In genomic region chr1:246954126-246954525, GRCh38 we compare ENCODE assay signal across 25 cellular contexts. TPM values are rescaled to one million over a fixed set of nuclear protein-coding genes. Genes with fewer than 3 reads are reported as not detected.
DNase-seq lines count a peak whose midpoint lies in the region; ATAC-seq, FAIRE-seq and TF ChIP-seq lines count a peak whose summit lies in the region.
"Had no signal": no experiment of that assay in that cellular context is flagged by ENCODE, and none has a peak within 500 bp of the region (broad histone marks: within the 10 kb centered on the region; RNA-seq: fewer than 3 reads in every experiment).

No MANE protein-coding gene starts in this region.

- peaks cover 24% of the 10 kb centered on the region for H3K4me1 ChIP-seq in adipocyte (ENCODE audit: control insufficient read depth, insufficient read depth, low read length)
- H3K4me1 ChIP-seq in right cardiac atrium (ENCODE audit: control insufficient read depth, insufficient read depth, low read length) = no peaks in the 10 kb centered on the region
- no peaks in the 10 kb centered on the region for H3K4me1 ChIP-seq in spleen

- no peak for TF ChIP-seq POLR2A in spleen (IDR thresholded peaks at IDR 0.05)
- TF ChIP-seq POLR2A in GM18505 (IDR thresholded peaks at IDR 0.05; ENCODE audit: borderline replicate concordance, extremely low read depth, insufficient read depth, insufficient read length) = no peak

- H3K4me3 ChIP-seq in adipocyte (ENCODE audit: low read length) (peak overlapping the region; percentile 17), right cardiac atrium (ENCODE audit: low read length) (no peak overlapping the region), spleen (no peak overlapping the region)
- H3K4me3 ChIP-seq: BLaER1 treated with 17β-estradiol and CSF1 and Interleukin-3, amounts not matched to agents 10 nM and 100 nM; GM23338 had no signal

- no peak overlapping the region for H3K27ac ChIP-seq in right cardiac atrium (ENCODE audit: low read length)
- peak overlapping the region in 1 of 8 donors; percentile 37 for H3K27ac ChIP-seq in spleen
- H3K27ac ChIP-seq: BLaER1 treated with 17β-estradiol and CSF1 and Interleukin-3, amounts not matched to agents 10 nM and 100 nM had no signal

- H3K9ac ChIP-seq in adipocyte (ENCODE audit: low read length) = no peak overlapping the region
- H3K9ac ChIP-seq: BLaER1 treated with 17β-estradiol and CSF1 and Interleukin-3, amounts not matched to agents 10 nM and 100 nM had no signal

- H3K36me3 ChIP-seq in adipocyte (ENCODE audit: control insufficient read depth, insufficient read depth, low read length, severe bottlenecking) (no peaks in the 10 kb centered on the region), spleen (no peaks in the 10 kb centered on the region)

- peak; percentile 16 for FAIRE-seq in D721Med (lab: Jason Lieb, UNC)
- FAIRE-seq: A204.1, G401.6 had no signal

- no peaks in the 10 kb centered on the region for H3K27me3 ChIP-seq in adipocyte (replicated peaks; ENCODE audit: control insufficient read depth, insufficient read depth, low read length)
- no peaks in the 10 kb centered on the region for H3K27me3 ChIP-seq in right cardiac atrium (ENCODE audit: control insufficient read depth, insufficient read depth)
- H3K27me3 ChIP-seq in spleen (replicated peaks in 1 of 7) = no peaks in the 10 kb centered on the region
- H3K27me3 ChIP-seq: BLaER1 treated with 17β-estradiol and CSF1 and Interleukin-3, amounts not matched to agents 10 nM and 100 nM had no signal

- intact Hi-C loops in right cardiac atrium (cut with DNase I) (no loop called here), spleen (cut with DNase I; ENCODE audit: low total_unique reads) (no loop called here)

- 62% methylated on average over 4 of the region's 4 CpGs for WGBS in right cardiac atrium
- 71 to 87% (median 82%) methylated on average over 4 of the region's 4 CpGs for WGBS in spleen, 5 donors

- TF ChIP-seq CTCF in D721Med (IDR thresholded peaks at IDR 0.05; ENCODE audit: insufficient read depth, missing control alignments) (no peak), spleen (IDR thresholded peaks at IDR 0.05 in 8 of 11, conservative IDR thresholded peaks at IDR 0.05 in 3 of 11) (no peak)

- DNase-seq in D721Med (ENCODE audit: insufficient read length, low spot score) (no peak), adipocyte (ENCODE audit: low read depth) (no peak), right cardiac atrium (peak in 2 of 3 donors; percentile 31 to 82), pons (ENCODE audit: low spot score) (peak; percentile 25), spleen (no peak), NOMO-1 treated with DMSO at 0.1 percent for 48 hours (lab: John Stamatoyannopoulos, UW; ENCODE audit: unreplicated experiment) (no peak), OCI-M1 (lab: John Stamatoyannopoulos, UW) (no peak)
- DNase-seq: CD4-positive, alpha-beta memory T cell; COR-L47; H9; KBM-7; MM.1S; NCI-H1694; NCI-H2029 treated with DMSO at 0.1 percent for 48 hours; NCI-H446 treated with DMSO at 0.1 percent for 48 hours; NCI-H526; NCI-H82; NK-92 treated with Interleukin-12 subunit alpha and Interleukin-12 subunit beta, amount 100 ng/mL, for 24 hours; RPMI8226; SHP77 treated with DMSO at 0.1 percent for 48 hours had no signal

- H3K9me3 ChIP-seq in adipocyte (ENCODE audit: control insufficient read depth, low read length) = no peaks in the 10 kb centered on the region
- H3K9me3 ChIP-seq in right cardiac atrium (ENCODE audit: control insufficient read depth, low read length) = no peaks in the 10 kb centered on the region
- H3K9me3 ChIP-seq in spleen = no peaks in the 10 kb centered on the region

- ATAC-seq in right cardiac atrium (peak; percentile 57 to 82), GM18505 (IDR thresholded peaks at IDR 0.05; ENCODE audit: unreplicated experiment) (no peak)
- ATAC-seq: GM23338 had no signal

RNA-seq across cellular contexts. Expression of gene AHCTF1, which starts 22.4 kb away (rescaled TPM):
- total RNA-seq in right cardiac atrium (10 to 100 TPM; 20.2 to 24.3 (median 20.5) TPM), spleen (10 to 100 TPM; 32.6 to 68.8 (median 43.2) TPM)
- polyA plus RNA-seq in right cardiac atrium (7.8 TPM), spleen (1 to 10 TPM; 8.1 to 8.7 (median 8.2) TPM)

RNA-seq across cellular contexts. Expression of gene ZNF695, which starts 53.7 kb away (rescaled TPM):
- total RNA-seq in right cardiac atrium = under 1 TPM in 2 of 4 donors, not detected in 2; 0.11 to 0.28 TPM
- polyA plus RNA-seq in right cardiac atrium = 0.05 TPM
- total RNA-seq in spleen = 1 to 10 TPM in 1 of 7 donors, under 1 TPM in 2, not detected in 4; 0.17 to 1.2 (median 0.30) TPM
- under 1 TPM; 0.13 to 0.59 (median 0.33) TPM for polyA plus RNA-seq in spleen
- total RNA-seq: CD4-positive, alpha-beta memory T cell had no signal
- polyA plus RNA-seq: CD4-positive, alpha-beta memory T cell had no signal

Comparison
In these comparisons a context has a peak if more than half of its experiments do, and no peak if none do; other contexts are left out.
1. DNase-seq: peak in right cardiac atrium (2 of 3) and pons (single experiment); none in D721Med (single experiment), adipocyte (single experiment), spleen (single experiment), NOMO-1 treated with DMSO at 0.1 percent for 48 hours (single experiment) and OCI-M1 (single experiment).